25 cellular contexts compared by ENCODE assay signal in genomic region chr2:137118140-137118539, GRCh38.
DNase-seq lines count a peak whose midpoint lies in the region; ATAC-seq, FAIRE-seq and TF ChIP-seq lines count a peak whose summit lies in the region.
"Had no signal": no experiment of that assay in that cellular context is flagged by ENCODE, and none has a peak within 500 bp of the region (broad histone marks: within the 10 kb centered on the region; RNA-seq: fewer than 3 reads in every experiment).

No MANE protein-coding gene starts in this region.

- no peak overlapping the region for H3K4me3 Mint-ChIP-seq in astrocyte (ENCODE audit: unreplicated experiment)
- H3K4me3 Mint-ChIP-seq: CD4-positive, alpha-beta memory T cell had no signal

- H3K27me3 ChIP-seq in astrocyte (ENCODE audit: insufficient read depth, low read length): no peaks in the 10 kb centered on the region
- no peaks in the 10 kb centered on the region for H3K27me3 ChIP-seq in mesenchymal stem cell (ENCODE audit: control insufficient read depth in 1 of 2, insufficient read depth in 1 of 2, low read length in 2 of 2)
- no peaks in the 10 kb centered on the region for H3K27me3 ChIP-seq in vagina
- H3K27me3 ChIP-seq: BLaER1 treated with 17β-estradiol and CSF1 and Interleukin-3, amounts not matched to agents 10 nM and 100 nM; Peyer's patch; SJCRH30 had no signal

- H3K9me3 ChIP-seq in astrocyte (ENCODE audit: insufficient read depth, low read depth, low read length): no peaks in the 10 kb centered on the region
- H3K9me3 ChIP-seq in mesenchymal stem cell (ENCODE audit: control insufficient read depth, low read length): no peaks in the 10 kb centered on the region
- H3K9me3 ChIP-seq in vagina: no peaks in the 10 kb centered on the region
- H3K9me3 ChIP-seq: BLaER1 treated with 17β-estradiol and CSF1 and Interleukin-3, amounts not matched to agents 10 nM and 100 nM; Peyer's patch; SJCRH30 had no signal

- H3K18ac ChIP-seq in mesenchymal stem cell (ENCODE audit: low read depth in 1 of 2, low read length in 2 of 2): no peak overlapping the region

- H3K4me3 ChIP-seq in AG10803 (ENCODE audit: low read length) (no peak overlapping the region), astrocyte (ENCODE audit: insufficient read depth, low read depth, low read length) (no peak overlapping the region), mesenchymal stem cell (ENCODE audit: insufficient read depth in 1 of 2, low read depth in 1 of 2, low read length in 2 of 2) (no peak overlapping the region), vagina (no peak overlapping the region)
- H3K4me3 ChIP-seq: BLaER1 treated with 17β-estradiol and CSF1 and Interleukin-3, amounts not matched to agents 10 nM and 100 nM; Peyer's patch; SJCRH30 had no signal

- no peak overlapping the region for H3K4ac ChIP-seq in mesenchymal stem cell (ENCODE audit: low read depth in 1 of 2, low read length in 2 of 2)

- DNase-seq in AG10803 (ENCODE audit: low read depth): peak; percentile 66
- DNase-seq in HS-5 (ENCODE audit: low read depth): peak; percentile 36
- peak; percentile 5 for DNase-seq in astrocyte (ENCODE audit: low read depth)
- no peak for DNase-seq in mesenchymal stem cell
- no peak for DNase-seq in DMS153 (lab: John Stamatoyannopoulos, UW)
- no peak for DNase-seq in vagina (ENCODE audit: extremely low spot score in 2 of 2)
- DNase-seq: CD4-positive, alpha-beta memory T cell; GDM1; KG1; NCI-H1105; NCI-H146; NCI-H2029; NCI-H2227 treated with DMSO at 0.1 percent for 48 hours; NCI-H510A; NCI-H748 treated with DMSO at 0.1 percent for 48 hours; Peyer's patch; SJCRH30 had no signal

- TF ChIP-seq CTCF in AG10803 (conservative IDR thresholded peaks at IDR 0.05; ENCODE audit: low read length): no peak
- TF ChIP-seq CTCF in astrocyte (IDR thresholded peaks at IDR 0.05; ENCODE audit: insufficient read depth, low read depth, low read length): no peak
- no peak for TF ChIP-seq CTCF in vagina (IDR thresholded peaks at IDR 0.05)

- H2AFZ ChIP-seq in astrocyte (ENCODE audit: low read depth, low read length) (no peak overlapping the region), mesenchymal stem cell (ENCODE audit: low read depth, low read length) (no peak overlapping the region)

- no peaks in the 10 kb centered on the region for H3K36me3 Mint-ChIP-seq in astrocyte (ENCODE audit: low read depth, unreplicated experiment)
- H3K36me3 Mint-ChIP-seq: CD4-positive, alpha-beta memory T cell had no signal

- no peak overlapping the region for H2BK12ac ChIP-seq in mesenchymal stem cell (ENCODE audit: low read length in 2 of 2)

- no peak overlapping the region for H3K23ac ChIP-seq in mesenchymal stem cell (ENCODE audit: low read length in 2 of 2)

- H3K4me1 ChIP-seq in astrocyte (ENCODE audit: insufficient read depth, low read length) (peaks cover 13% of the 10 kb centered on the region), mesenchymal stem cell (ENCODE audit: control insufficient read depth, insufficient read depth, low read depth, low read length) (peaks cover 5% of the 10 kb centered on the region), vagina (no peaks in the 10 kb centered on the region)
- H3K4me1 ChIP-seq: Peyer's patch, SJCRH30 had no signal

- H3K4me2 ChIP-seq in astrocyte (ENCODE audit: low read length) (peak overlapping the region; percentile 42), mesenchymal stem cell (ENCODE audit: low read length, poor library complexity, severe bottlenecking) (no peak overlapping the region)
- H3K4me2 ChIP-seq: BLaER1 treated with 17β-estradiol and CSF1 and Interleukin-3, amounts not matched to agents 10 nM and 100 nM had no signal

- H3K14ac ChIP-seq in mesenchymal stem cell (ENCODE audit: low read length in 2 of 2): no peak overlapping the region

- H2BK120ac ChIP-seq in mesenchymal stem cell (ENCODE audit: low read depth, low read length): no peak overlapping the region

- no peak for TF ChIP-seq POLR2A in vagina (IDR thresholded peaks at IDR 0.05)

- ATAC-seq in HG03378 (IDR thresholded peaks at IDR 0.05; ENCODE audit: unreplicated experiment) (no peak), GM18519 (IDR thresholded peaks at IDR 0.05; ENCODE audit: low FRiP score, unreplicated experiment) (no peak)
- ATAC-seq: HCT116 had no signal

- H2BK5ac ChIP-seq in mesenchymal stem cell (ENCODE audit: low read depth, low read length, poor library complexity, severe bottlenecking): no peak overlapping the region

- intact Hi-C loops in vagina (cut with DNase I): no loop called here

- no peaks in the 10 kb centered on the region for H3K79me2 ChIP-seq in astrocyte (ENCODE audit: insufficient read depth, low read length)

- H3K4me1 Mint-ChIP-seq in astrocyte (ENCODE audit: low read depth, unreplicated experiment): peaks cover 30% of the 10 kb centered on the region
- H3K4me1 Mint-ChIP-seq: CD4-positive, alpha-beta memory T cell had no signal

- H3K9me3 Mint-ChIP-seq in astrocyte (ENCODE audit: unreplicated experiment): no peaks in the 10 kb centered on the region

- no peaks in the 10 kb centered on the region for H4K20me1 ChIP-seq in astrocyte (ENCODE audit: insufficient read depth, low read length)
- H4K20me1 ChIP-seq: BLaER1 treated with 17β-estradiol and CSF1 and Interleukin-3, amounts not matched to agents 10 nM and 100 nM had no signal

- no peak overlapping the region for H3K27ac Mint-ChIP-seq in astrocyte (ENCODE audit: unreplicated experiment)
- H3K27ac Mint-ChIP-seq: CD4-positive, alpha-beta memory T cell had no signal

- H3K36me3 ChIP-seq in astrocyte (ENCODE audit: insufficient read depth, low read length): no peaks in the 10 kb centered on the region
- H3K36me3 ChIP-seq in mesenchymal stem cell (ENCODE audit: control insufficient read depth in 1 of 2, insufficient read depth in 2 of 2, low read depth in 1 of 2, low read length in 2 of 2): no peaks in the 10 kb centered on the region
- no peaks in the 10 kb centered on the region for H3K36me3 ChIP-seq in vagina
- H3K36me3 ChIP-seq: BLaER1 treated with 17β-estradiol and CSF1 and Interleukin-3, amounts not matched to agents 10 nM and 100 nM; Peyer's patch; SJCRH30 had no signal

- H3K27ac ChIP-seq in astrocyte (ENCODE audit: low read depth, low read length) (no peak overlapping the region), mesenchymal stem cell (ENCODE audit: low read length, poor library complexity, severe bottlenecking) (peak overlapping the region; percentile 82), vagina (no peak overlapping the region)
- H3K27ac ChIP-seq: BLaER1 treated with 17β-estradiol and CSF1 and Interleukin-3, amounts not matched to agents 10 nM and 100 nM; HL-60; Peyer's patch; SJCRH30 had no signal

- H3K9ac ChIP-seq in astrocyte (ENCODE audit: low read length) (no peak overlapping the region), mesenchymal stem cell (ENCODE audit: low read length) (no peak overlapping the region)
- H3K9ac ChIP-seq: BLaER1 treated with 17β-estradiol and CSF1 and Interleukin-3, amounts not matched to agents 10 nM and 100 nM had no signal

- no peak overlapping the region for H4K8ac ChIP-seq in mesenchymal stem cell (ENCODE audit: low read length)

- no peak overlapping the region for H4K91ac ChIP-seq in mesenchymal stem cell (ENCODE audit: low read length)

- no peak overlapping the region for H2BK15ac ChIP-seq in mesenchymal stem cell (ENCODE audit: low read depth, poor library complexity, severe bottlenecking)

- no peak overlapping the region for H2AK5ac ChIP-seq in mesenchymal stem cell (ENCODE audit: low read length, severe bottlenecking)

- no peaks in the 10 kb centered on the region for H3K79me1 ChIP-seq in mesenchymal stem cell (replicated peaks; ENCODE audit: low read length, poor library complexity, severe bottlenecking)

- no peak for FAIRE-seq in astrocyte (lab: Jason Lieb, UNC)
- FAIRE-seq: GM19239, H1, HTR-8/SVneo had no signal

- H3K27me3 Mint-ChIP-seq in astrocyte (ENCODE audit: low read depth, unreplicated experiment): no peaks in the 10 kb centered on the region
- H3K27me3 Mint-ChIP-seq: CD4-positive, alpha-beta memory T cell had no signal

Comparison
In these comparisons a context has a peak if more than half of its experiments do, and no peak if none do; other contexts are left out.
1. DNase-seq: peak in AG10803 (single experiment), HS-5 (single experiment) and astrocyte (single experiment); none in mesenchymal stem cell (single experiment), DMS153 (single experiment) and vagina (0 of 2).